In the genomic region with DNA sequence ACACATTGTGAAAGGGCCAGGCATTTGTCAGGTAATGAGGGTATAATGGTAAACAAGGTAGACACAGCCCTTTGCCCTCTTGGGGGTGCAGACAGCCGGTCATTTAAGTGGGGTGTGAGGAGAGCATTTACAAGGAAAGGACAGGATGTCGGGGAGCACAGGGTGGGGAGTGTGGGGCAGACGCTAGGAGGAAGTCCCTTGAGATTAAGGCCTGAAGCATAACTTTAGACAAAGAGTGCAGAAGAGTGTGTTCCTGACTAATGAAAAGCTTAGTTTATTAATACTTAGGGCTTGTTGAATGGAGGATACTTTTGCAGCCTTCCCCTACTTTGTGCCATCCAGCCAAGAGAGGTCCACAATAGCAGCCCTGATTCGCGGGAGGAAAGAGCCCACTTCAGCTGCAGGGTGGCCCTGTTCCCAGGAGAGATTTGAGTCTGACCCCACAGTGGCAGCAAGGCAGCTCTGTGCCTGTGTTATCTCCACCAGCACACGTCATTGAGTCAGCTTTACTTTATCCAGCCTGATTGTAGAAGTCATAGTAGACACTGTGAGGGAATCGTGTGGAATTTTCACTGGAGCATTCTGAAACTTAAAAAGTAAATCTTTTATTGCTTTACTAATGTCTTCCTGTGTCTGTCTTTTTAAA, we compare ENCODE assay signal across 17 cellular contexts. TPM values are rescaled to one million over a fixed set of nuclear protein-coding genes. Genes with fewer than 3 reads are reported as not detected.
A peak's percentile ranks its signal among the peaks of the same experiment; 100 is the strongest.
DNase-seq lines count a peak whose midpoint lies in the region; ATAC-seq and TF ChIP-seq lines count a peak whose summit lies in the region.
"Had no signal": no experiment of that assay in that cellular context is flagged by ENCODE, and none has a peak within 500 bp of the region (broad histone marks: within the 10 kb centered on the region; RNA-seq: fewer than 3 reads in every experiment).

No MANE protein-coding gene starts in this region.

- H3K27me3 Mint-ChIP-seq in CD8-positive, alpha-beta memory T cell: no peaks in the 10 kb centered on the region
- peaks cover 1% of the 10 kb centered on the region for H3K27me3 Mint-ChIP-seq in dendritic cell treated with granulocyte-macrophage colony-stimulating factor and Interleukin-4, amounts not matched to agents 40 ng/mL and 50 ng/mL, for 4 days
- H3K27me3 Mint-ChIP-seq: activated CD4-positive, alpha-beta memory T cell treated with anti-CD3 and anti-CD28 coated beads, Interleukin-2, amount 10 ng/mL, durations not matched to agents 7 days and 5 days had no signal

- no peaks in the 10 kb centered on the region for H3K9me3 Mint-ChIP-seq in CD8-positive, alpha-beta memory T cell
- no peaks in the 10 kb centered on the region for H3K9me3 Mint-ChIP-seq in dendritic cell treated with granulocyte-macrophage colony-stimulating factor and Interleukin-4, amounts not matched to agents 40 ng/mL and 50 ng/mL, for 4 days
- H3K9me3 Mint-ChIP-seq: activated CD4-positive, alpha-beta memory T cell treated with anti-CD3 and anti-CD28 coated beads, Interleukin-2, amount 10 ng/mL, durations not matched to agents 7 days and 5 days had no signal

- no peaks in the 10 kb centered on the region for H4K20me1 ChIP-seq in OCI-LY1 (ENCODE audit: insufficient read depth, low read length)

- peaks cover 5% of the 10 kb centered on the region; the same call in 1 of the 2 replicates for H3K79me2 ChIP-seq in OCI-LY1 (ENCODE audit: insufficient read depth, low read length)

- H3K4me3 Mint-ChIP-seq in CD8-positive, alpha-beta memory T cell: no peak overlapping the region
- H3K4me3 Mint-ChIP-seq in dendritic cell treated with granulocyte-macrophage colony-stimulating factor and Interleukin-4, amounts not matched to agents 40 ng/mL and 50 ng/mL, for 4 days: no peak overlapping the region
- H3K4me3 Mint-ChIP-seq: activated CD4-positive, alpha-beta memory T cell treated with anti-CD3 and anti-CD28 coated beads, Interleukin-2, amount 10 ng/mL, durations not matched to agents 7 days and 5 days had no signal

- no peaks in the 10 kb centered on the region for H3K9me2 ChIP-seq in OCI-LY1 (ENCODE audit: low read depth, low read length)

- H3K9me3 ChIP-seq in CD8-positive, alpha-beta memory T cell (ENCODE audit: low read length): no peaks in the 10 kb centered on the region
- H3K9me3 ChIP-seq in OCI-LY1 (ENCODE audit: low read length) (no peaks in the 10 kb centered on the region), mucosa of descending colon (no peaks in the 10 kb centered on the region)

- no peak overlapping the region for H2AFZ ChIP-seq in OCI-LY1 (ENCODE audit: low read length)

- no peaks in the 10 kb centered on the region for H3K36me3 ChIP-seq in CD8-positive, alpha-beta memory T cell (ENCODE audit: insufficient read depth, low read length)
- H3K36me3 ChIP-seq in OCI-LY1 (ENCODE audit: insufficient read depth, low read length) (no peaks in the 10 kb centered on the region), mucosa of descending colon (ENCODE audit: low read depth) (no peaks in the 10 kb centered on the region)

- peaks cover 0 to 5% (median 0%) of the 10 kb centered on the region in 3 donors for H3K36me3 Mint-ChIP-seq in CD8-positive, alpha-beta memory T cell
- no peaks in the 10 kb centered on the region for H3K36me3 Mint-ChIP-seq in dendritic cell treated with granulocyte-macrophage colony-stimulating factor and Interleukin-4, amounts not matched to agents 40 ng/mL and 50 ng/mL, for 4 days (ENCODE audit: low read depth)

- no peak overlapping the region; the same call in 1 of the 2 replicates for H3K4me2 ChIP-seq in OCI-LY1 (ENCODE audit: low read length)

- DNase-seq in CD8-positive, alpha-beta memory T cell: no peak
- peak in 1 of 3 donors; percentile 47 for DNase-seq in mucosa of descending colon
- no peak for DNase-seq in COR-L47 (lab: John Stamatoyannopoulos, UW)
- DNase-seq in NCI-H146 treated with DMSO at 0.1 percent for 48 hours (lab: John Stamatoyannopoulos, UW; ENCODE audit: unreplicated experiment): no peak
- no peak for DNase-seq in middle frontal gyrus (ENCODE audit: extremely low spot score, low spot score)
- DNase-seq in coronary artery (ENCODE audit: low spot score): no peak
- DNase-seq: activated CD4-positive, alpha-beta memory T cell treated with anti-CD3 and anti-CD28 coated beads, Interleukin-2, amount 10 ng/mL, durations not matched to agents 7 days and 5 days; activated naive CD4-positive, alpha-beta T cell treated with Interleukin-2 at 50 U/mL for 16 hours; dermis blood vessel endothelial cell; GDM1; kidney; NCI-H1930; stimulated activated CD4-positive, alpha-beta T cell treated with anti-CD3 and anti-CD28 coated beads, Interleukin-1b, Interleukin-23, amount 100 ng/mL, for 48 hours; stimulated activated naive CD4-positive, alpha-beta T cell treated with Interleukin-2 at 50 U/mL for 16 hours; SW 1271 had no signal

- H3F3A ChIP-seq in OCI-LY1 (ENCODE audit: insufficient read depth, low read length): no peaks in the 10 kb centered on the region

- H3K27me3 ChIP-seq in CD8-positive, alpha-beta memory T cell (ENCODE audit: insufficient read depth, low read length, poor library complexity, severe bottlenecking): no peaks in the 10 kb centered on the region
- no peaks in the 10 kb centered on the region for H3K27me3 ChIP-seq in OCI-LY1 (ENCODE audit: insufficient read depth, low read length)

- peaks cover 8% of the 10 kb centered on the region for H3K4me1 ChIP-seq in CD8-positive, alpha-beta memory T cell (ENCODE audit: insufficient read depth, low read length)
- H3K4me1 ChIP-seq in OCI-LY1 (ENCODE audit: insufficient read depth, low read length, severe bottlenecking): peaks cover 55% of the 10 kb centered on the region
- peaks cover 44% of the 10 kb centered on the region for H3K4me1 ChIP-seq in mucosa of descending colon (ENCODE audit: low read depth)

- H3K4me1 Mint-ChIP-seq in CD8-positive, alpha-beta memory T cell: peaks cover 9 to 14% (median 10%) of the 10 kb centered on the region in 3 donors
- peaks cover 49% of the 10 kb centered on the region for H3K4me1 Mint-ChIP-seq in dendritic cell treated with granulocyte-macrophage colony-stimulating factor and Interleukin-4, amounts not matched to agents 40 ng/mL and 50 ng/mL, for 4 days (ENCODE audit: low read depth)

- intact Hi-C loops in dendritic cell treated with granulocyte-macrophage colony-stimulating factor and Interleukin-4, amounts not matched to agents 40 ng/mL and 50 ng/mL, for 4 days (cut with micrococcal nuclease): no loop called here
- intact Hi-C loops in mucosa of descending colon (cut with DNase I, micrococcal nuclease): no loop called here

- POLR2A ChIA-PET in CD8-positive, alpha-beta memory T cell (lab: Charles Lee): no interaction called here

- no peak overlapping the region for H3K4me3 ChIP-seq in CD8-positive, alpha-beta memory T cell (ENCODE audit: low read length)
- H3K4me3 ChIP-seq in OCI-LY1 (ENCODE audit: low read depth, low read length, poor library complexity, severe bottlenecking) (no peak overlapping the region), mucosa of descending colon (no peak overlapping the region), coronary artery (no peak overlapping the region)

- H3K9ac ChIP-seq in OCI-LY1 (ENCODE audit: low read length): no peak overlapping the region; the same call in 1 of the 2 replicates

- no peak overlapping the region for H3K27ac Mint-ChIP-seq in CD8-positive, alpha-beta memory T cell
- peak overlapping the region; percentile 45 for H3K27ac Mint-ChIP-seq in dendritic cell treated with granulocyte-macrophage colony-stimulating factor and Interleukin-4, amounts not matched to agents 40 ng/mL and 50 ng/mL, for 4 days
- H3K27ac Mint-ChIP-seq: activated CD4-positive, alpha-beta memory T cell treated with anti-CD3 and anti-CD28 coated beads, Interleukin-2, amount 10 ng/mL, durations not matched to agents 7 days and 5 days had no signal

- H3K27ac ChIP-seq in CD8-positive, alpha-beta memory T cell (ENCODE audit: low read depth, low read length): peak overlapping the region; percentile 32
- peak overlapping the region; percentile 64 for H3K27ac ChIP-seq in OCI-LY1 (ENCODE audit: low read depth, low read length, poor library complexity, severe bottlenecking)
- H3K27ac ChIP-seq in coronary artery: no peak overlapping the region

- TF ChIP-seq CTCF in OCI-LY1 (IDR thresholded peaks at IDR 0.05; ENCODE audit: low read length) (no peak), mucosa of descending colon (IDR thresholded peaks at IDR 0.05) (no peak), coronary artery (IDR thresholded peaks at IDR 0.05) (no peak)

- CTCF ChIA-PET in CD8-positive, alpha-beta memory T cell (lab: Charles Lee): interaction anchor here (1.3 kb wide), 1 partner anchor 42 kb away, joined by 3 read pairs; no protein-coding TSS in a partner anchor

- peak; percentile 14 for ATAC-seq in mucosa of descending colon

RNA-seq across cellular contexts. Expression of gene MPZL1, which starts 35.1 kb away (rescaled TPM):
- 10 to 100 TPM; 15.6 to 17.9 TPM for total RNA-seq in CD8-positive, alpha-beta memory T cell
- polyA plus RNA-seq in CD8-positive, alpha-beta memory T cell: 8.2 TPM
- 100 to 1,000 TPM in 2 of 3 donors, 10 to 100 TPM in 1; 95.6 to 117 (median 103) TPM for total RNA-seq in mucosa of descending colon

Comparison
In these comparisons a context has a peak if more than half of its experiments do, and no peak if none do; other contexts are left out.
1. H3K27ac ChIP-seq: peak in CD8-positive, alpha-beta memory T cell (single experiment) and OCI-LY1 (single experiment); none in coronary artery (0 of 2).
2. RNA of gene MPZL1, which starts 35.1 kb away (total RNA-seq): 95.6 to 117 TPM in mucosa of descending colon; 15.6 to 17.9 TPM in CD8-positive, alpha-beta memory T cell; every median in the first group is over 4 times any median in the second.